In genomic region chr1:21308847-21309652, GRCh38 we compare ENCODE assay signal across 1 cellular context.
TF ChIP-seq lines count a peak whose summit lies in the region.

No MANE protein-coding gene starts in this region.

TF ChIP-seq in K562, 482 proteins besides CTCF, POLR2A, EP300 and RAD21 (continued from another document):
- TF ChIP-seq BMI1 (IDR thresholded peaks at IDR 0.05; ENCODE audit: low read length) (no peak), CREB3 (tag; conservative IDR thresholded peaks at IDR 0.05; ENCODE audit: low read depth) (no peak), NFIC (IDR thresholded peaks at IDR 0.05) (peak; percentile 35; the same call in 1 of the 2 replicates), SIRT6 (IDR thresholded peaks at IDR 0.05; ENCODE audit: low read depth, low read length) (no peak), SMAD1 (IDR thresholded peaks at IDR 0.05; ENCODE audit: low read depth, low read length, partially characterized antibody) (no peak), ZNF224 (CRISPR knock-in tag; IDR thresholded peaks at IDR 0.05) (no peak), CBFA2T3 (IDR thresholded peaks at IDR 0.05) (peak; percentile 26)
